Comparison of ENCODE assay signal across 9 cellular contexts in the genomic region with DNA sequence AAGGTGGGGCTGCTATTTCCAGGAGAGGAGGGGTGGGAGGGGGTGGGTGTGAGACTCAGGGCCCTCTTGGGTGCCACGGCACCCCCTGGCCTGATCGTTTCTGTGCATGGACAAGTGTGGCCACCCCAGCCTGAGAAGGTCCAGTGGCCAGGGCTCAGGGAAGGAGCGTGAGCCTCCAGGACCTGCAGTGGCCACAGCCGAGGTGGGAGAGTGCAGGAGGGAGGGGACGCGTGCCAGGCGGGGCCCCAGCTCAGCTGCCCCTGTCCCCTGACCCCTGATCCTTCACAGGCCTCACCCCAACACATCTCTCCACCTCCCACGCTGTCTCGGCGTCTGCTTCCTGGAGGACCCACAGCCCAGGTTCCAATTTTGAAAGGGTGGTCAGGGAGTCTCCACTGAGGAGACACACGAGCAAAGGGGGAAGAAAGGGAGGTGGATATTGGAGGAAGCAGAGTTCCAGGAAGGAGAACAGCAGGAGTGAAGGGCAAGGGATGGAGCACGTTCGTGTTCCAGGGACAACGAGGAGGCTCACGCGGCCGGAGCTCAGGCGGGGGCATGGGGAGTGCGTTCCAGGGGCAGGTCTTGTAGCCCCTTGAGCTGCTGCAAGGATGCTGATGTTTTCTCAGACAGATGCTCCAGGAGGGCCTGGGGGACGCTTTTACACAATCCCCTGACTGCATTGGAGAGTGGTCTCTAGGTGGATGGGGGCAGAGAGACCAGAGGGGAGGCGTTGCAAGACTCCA. TPM values are rescaled to one million over a fixed set of nuclear protein-coding genes. Genes with fewer than 3 reads are reported as not detected.
"Had no signal": no experiment of that assay in that cellular context is flagged by ENCODE, and none has a peak within 500 bp of the region (broad histone marks: within the 10 kb centered on the region; RNA-seq: fewer than 3 reads in every experiment).

No MANE protein-coding gene starts in this region.

- H3K9ac ChIP-seq: GM23248 had no signal

- H2AFZ ChIP-seq: GM23248 had no signal

- H3K9me3 Mint-ChIP-seq: H9 had no signal

- H3K4me3 ChIP-seq: GM23248, K562 had no signal

- DNase-seq: GM23248, GOT3, H9, HCEC 1CT, IMR-90, KG1 had no signal

- ATAC-seq: K562 had no signal

- H3K27ac ChIP-seq: GM23248 had no signal

RNA-seq across cellular contexts. Expression of a gene that starts 4.2 kb away (rescaled TPM):
- total RNA-seq: GM23248, H4, HT-29, IMR-90, K562 had no signal
